12 cellular contexts compared by ENCODE assay signal in the genomic region with DNA sequence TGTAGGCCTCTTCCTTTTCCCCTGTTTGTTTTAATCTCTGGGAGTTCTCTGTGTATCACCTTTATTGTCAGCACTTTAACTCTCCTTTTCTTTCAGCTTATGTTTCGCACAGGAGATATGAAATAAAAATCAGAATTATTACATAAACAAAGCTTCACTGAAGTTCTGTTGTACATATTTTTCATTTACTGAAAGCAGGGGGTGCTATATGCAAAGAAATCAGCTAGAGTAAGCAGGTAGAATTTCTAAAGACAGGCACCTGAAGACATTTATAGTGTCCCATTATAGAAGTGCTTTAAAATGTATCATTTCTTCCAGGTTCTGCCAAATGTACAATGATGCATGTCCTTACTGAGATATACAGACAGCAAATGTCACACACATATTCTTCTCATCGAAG.
A peak's percentile ranks its signal among the peaks of the same experiment; 100 is the strongest.
DNase-seq lines count a peak whose midpoint lies in the region; ATAC-seq and TF ChIP-seq lines count a peak whose summit lies in the region.
"Had no signal": no experiment of that assay in that cellular context is flagged by ENCODE, and none has a peak within 500 bp of the region (broad histone marks: within the 10 kb centered on the region; RNA-seq: fewer than 3 reads in every experiment).

No MANE protein-coding gene starts in this region.

- peak overlapping the region in 1 of 3 experiments; percentile 3; a peak in 1 of 7 replicates for H3K27ac Mint-ChIP-seq in H9
- no peak overlapping the region for H3K27ac Mint-ChIP-seq in CD4-positive, alpha-beta memory T cell
- H3K27ac Mint-ChIP-seq in activated naive CD4-positive, alpha-beta T cell treated with anti-CD3 and anti-CD28 coated beads, Interleukin-2, amount 50 U/mL, for 72 hours = no peak overlapping the region

- TF ChIP-seq CTCF in H9 (conservative IDR thresholded peaks at IDR 0.05) = peak; percentile 62
- TF ChIP-seq CTCF in GM13977 (IDR thresholded peaks at IDR 0.05; ENCODE audit: extremely low read depth, insufficient read depth, missing control alignments) = no peak

- H2BK5ac ChIP-seq in H9 (ENCODE audit: insufficient read length, low read length) = no peak overlapping the region

- WGBS in H9 (ENCODE audit: extremely low coverage, insufficient read length, low lambda C conversion rate) = no CpG with 5 or more reads among the region's 2 CpGs

- H3K4me3 Mint-ChIP-seq in H9 = no peak overlapping the region
- H3K4me3 Mint-ChIP-seq in CD4-positive, alpha-beta memory T cell = no peak overlapping the region

- ATAC-seq in GM19023 (IDR thresholded peaks at IDR 0.05; ENCODE audit: unreplicated experiment) = no peak
- ATAC-seq in activated naive CD4-positive, alpha-beta T cell treated with anti-CD3 and anti-CD28 coated beads, Interleukin-2, amount 50 U/mL, for 72 hours = no peak
- ATAC-seq: pancreas had no signal

- H3K4me3 ChIP-seq in CD4-positive, alpha-beta memory T cell (ENCODE audit: low read length in 2 of 2) = no peak overlapping the region
- H3K4me3 ChIP-seq: pancreas had no signal

- H3K9me3 ChIP-seq in H9 (ENCODE audit: control insufficient read depth, low read depth, low read length) = no peaks in the 10 kb centered on the region
- H3K9me3 ChIP-seq in CD4-positive, alpha-beta memory T cell (ENCODE audit: control insufficient read depth in 1 of 2, low read length in 2 of 2) = no peaks in the 10 kb centered on the region
- H3K9me3 ChIP-seq: pancreas had no signal

- peaks cover 23 to 30% of the 10 kb centered on the region in 2 experiments for H3K4me1 Mint-ChIP-seq in H9
- no peaks in the 10 kb centered on the region for H3K4me1 Mint-ChIP-seq in CD4-positive, alpha-beta memory T cell

- no peak overlapping the region for H3K14ac ChIP-seq in H9 (ENCODE audit: insufficient read depth, low read length)

- H3K79me1 ChIP-seq in H9 (ENCODE audit: insufficient read depth, low read depth, low read length, poor library complexity, severe bottlenecking) = no peaks in the 10 kb centered on the region

- no peak overlapping the region for H3K18ac ChIP-seq in H9 (ENCODE audit: insufficient read length, low read depth, low read length)

- H2AK5ac ChIP-seq in H9 (ENCODE audit: insufficient read length, low read length) = no peak overlapping the region

- no peaks in the 10 kb centered on the region for H3K36me3 Mint-ChIP-seq in H9 (ENCODE audit: insufficient read depth in 1 of 3, low read depth in 3 of 3)
- H3K36me3 Mint-ChIP-seq in CD4-positive, alpha-beta memory T cell = no peaks in the 10 kb centered on the region
- no peaks in the 10 kb centered on the region for H3K36me3 Mint-ChIP-seq in activated naive CD4-positive, alpha-beta T cell treated with anti-CD3 and anti-CD28 coated beads, Interleukin-2, amount 50 U/mL, for 72 hours

- no peak overlapping the region for H3K23ac ChIP-seq in H9 (ENCODE audit: insufficient read length, low read depth, low read length)

- no peaks in the 10 kb centered on the region; a peak in 1 of 5 replicates for H3K9me3 Mint-ChIP-seq in H9
- H3K9me3 Mint-ChIP-seq in CD4-positive, alpha-beta memory T cell = peaks cover 0 to 13% (median 3%) of the 10 kb centered on the region in 8 donors
- H3K9me3 Mint-ChIP-seq in activated naive CD4-positive, alpha-beta T cell treated with anti-CD3 and anti-CD28 coated beads, Interleukin-2, amount 50 U/mL, for 72 hours = peaks cover 3 to 20% of the 10 kb centered on the region in 2 donors

- no peak overlapping the region for H3K56ac ChIP-seq in H9 (ENCODE audit: insufficient read length, low read depth, low read length)

- no peak overlapping the region for H4K91ac ChIP-seq in H9 (ENCODE audit: insufficient read length, low read depth, low read length)

- in situ Hi-C loops in GM13977 (cut with MboI; ENCODE audit: low pct_unique_long_range_greater_than_20kb, low sequenced_read_pairs, unreplicated experiment) = no loop called here

- H3K79me2 ChIP-seq in H9 (ENCODE audit: insufficient read depth, low read length) = no peaks in the 10 kb centered on the region

- H3K36me3 ChIP-seq in CD4-positive, alpha-beta memory T cell (ENCODE audit: insufficient read depth, low read length) = no peaks in the 10 kb centered on the region
- H3K36me3 ChIP-seq: pancreas had no signal

- CTCF ChIA-PET in CD4-positive, alpha-beta memory T cell (lab: Charles Lee; ENCODE audit: partially characterized antibody) = no interaction called here

- H3K4me2 ChIP-seq in H9 (ENCODE audit: insufficient read depth, insufficient read length, low read length) = no peak overlapping the region

- H2BK15ac ChIP-seq in H9 (ENCODE audit: low read depth, low read length) = no peak overlapping the region

- H3K27ac ChIP-seq in H9 (ENCODE audit: insufficient read length, low read depth, low read length) = no peak overlapping the region
- H3K27ac ChIP-seq in CD4-positive, alpha-beta memory T cell (ENCODE audit: low read depth, low read length) = no peak overlapping the region
- H3K27ac ChIP-seq: pancreas had no signal

- no peak overlapping the region for H2BK120ac ChIP-seq in H9 (ENCODE audit: low read depth, low read length, poor library complexity, severe bottlenecking)

- no peak for DNase-seq in H9
- peak; percentile 63 for DNase-seq in NCI-H2227 (lab: John Stamatoyannopoulos, UW; ENCODE audit: unreplicated experiment)
- peak; percentile 45 for DNase-seq in amniotic epithelial cell (ENCODE audit: low read depth)
- DNase-seq in midbrain (lab: John Stamatoyannopoulos, UW) = peak; percentile 5
- no peak for DNase-seq in CD4-positive, alpha-beta memory T cell
- no peak for DNase-seq in GM13977 (ENCODE audit: low spot score)
- no peak for DNase-seq in activated naive CD4-positive, alpha-beta T cell treated with anti-CD3 and anti-CD28 coated beads, Interleukin-2, amount 50 U/mL, for 72 hours (ENCODE audit: low spot score in 2 of 2)
- DNase-seq: effector CD8-positive, alpha-beta T cell; EL; islet precursor cell; pancreas had no signal

- H4K5ac ChIP-seq in H9 (ENCODE audit: insufficient read length, low read depth, low read length) = no peak overlapping the region

- POLR2A ChIA-PET in CD4-positive, alpha-beta memory T cell (lab: Charles Lee; ENCODE audit: partially characterized antibody) = no interaction called here

- no peaks in the 10 kb centered on the region for H3K27me3 Mint-ChIP-seq in H9 (ENCODE audit: low read depth)
- H3K27me3 Mint-ChIP-seq in CD4-positive, alpha-beta memory T cell = no peaks in the 10 kb centered on the region

- no peak overlapping the region for H3K4ac ChIP-seq in H9 (ENCODE audit: low read depth, low read length)

- no peak overlapping the region for H3T11ph ChIP-seq in H9 (ENCODE audit: low read length)

- intact Hi-C loops in CD4-positive, alpha-beta memory T cell (cut with micrococcal nuclease) = no loop called here

- no peaks in the 10 kb centered on the region for H3K23me2 ChIP-seq in H9 (ENCODE audit: insufficient read length, low read depth, low read length, poor library complexity, severe bottlenecking)

- no peak overlapping the region for H2AFZ ChIP-seq in H9 (ENCODE audit: low read length)

- no peak overlapping the region for H4K8ac ChIP-seq in H9 (replicated peaks; ENCODE audit: insufficient read length, low read depth, low read length)

- H2BK20ac ChIP-seq in H9 (ENCODE audit: low read depth, low read length, poor library complexity, severe bottlenecking) = no peak overlapping the region

- H3K9ac ChIP-seq in H9 (ENCODE audit: extremely low read depth, insufficient read length, low read length) = no peak overlapping the region

- H4K20me1 ChIP-seq in H9 (ENCODE audit: control insufficient read depth, insufficient read depth, insufficient read length) = no peaks in the 10 kb centered on the region

- H3K27me3 ChIP-seq in H9 (ENCODE audit: insufficient read depth, low read length) = no peaks in the 10 kb centered on the region
- no peaks in the 10 kb centered on the region for H3K27me3 ChIP-seq in CD4-positive, alpha-beta memory T cell (ENCODE audit: insufficient read depth, low read length)
- H3K27me3 ChIP-seq: pancreas had no signal

- H2BK12ac ChIP-seq in H9 (ENCODE audit: insufficient read length, low read depth, low read length) = no peak overlapping the region

- H3K4me1 ChIP-seq in H9 (ENCODE audit: insufficient read depth, low read length) = no peaks in the 10 kb centered on the region; the same call in 1 of the 2 replicates
- H3K4me1 ChIP-seq in CD4-positive, alpha-beta memory T cell (ENCODE audit: insufficient read depth, low read length) = no peaks in the 10 kb centered on the region
- H3K4me1 ChIP-seq: pancreas had no signal

Comparison
In these comparisons a context has a peak if more than half of its experiments do, and no peak if none do; other contexts are left out.
1. DNase-seq: peak in NCI-H2227 (single experiment), amniotic epithelial cell (single experiment) and midbrain (single experiment); none in H9 (single experiment), CD4-positive, alpha-beta memory T cell (0 of 5), GM13977 (single experiment) and activated naive CD4-positive, alpha-beta T cell treated with anti-CD3 and anti-CD28 coated beads, Interleukin-2, amount 50 U/mL, for 72 hours (0 of 2).